8 cellular contexts compared by ENCODE assay signal in the genomic region with DNA sequence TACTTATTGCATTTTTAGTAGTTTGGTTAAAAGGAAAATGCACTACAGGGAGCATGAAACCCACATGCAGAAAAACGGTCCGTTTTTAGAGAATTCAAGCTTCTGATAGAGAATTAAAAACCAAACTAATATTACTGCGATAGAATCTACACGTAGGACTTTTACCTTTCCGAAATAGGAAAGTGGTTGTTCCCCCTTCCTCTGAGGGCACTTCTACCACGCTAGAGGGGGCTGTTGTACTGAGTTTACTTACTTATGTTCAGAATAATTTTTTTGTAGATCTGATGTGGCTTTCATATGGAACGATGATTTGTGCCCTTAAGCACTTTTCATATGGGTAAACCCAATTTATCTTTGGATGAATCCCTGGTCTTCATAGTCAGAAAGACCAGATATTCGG.
DNase-seq lines count a peak whose midpoint lies in the region; ATAC-seq and TF ChIP-seq lines count a peak whose summit lies in the region.

No MANE protein-coding gene starts in this region.

- H3K4me3 ChIP-seq in foreskin fibroblast (ENCODE audit: low read depth in 1 of 2, low read length in 2 of 2), result no peak overlapping the region

- ATAC-seq in HG02885 (IDR thresholded peaks at IDR 0.05; ENCODE audit: poor library complexity, unreplicated experiment), result peak; percentile 35
- ATAC-seq in activated T-cell treated with anti-CD3 and anti-CD28 coated beads, Interleukin-2, amount 50 U/mL, for 4 hours, result peak in 1 of 2 donors; percentile 52
- no peak for ATAC-seq in GM19463 (IDR thresholded peaks at IDR 0.05; ENCODE audit: unreplicated experiment)
- no peak for ATAC-seq in GM21576 (IDR thresholded peaks at IDR 0.05; ENCODE audit: unreplicated experiment)

- peak; percentile 88 for TF ChIP-seq CTCF in foreskin fibroblast (IDR thresholded peaks at IDR 0.05; ENCODE audit: low read depth, low read length)

- H3K4me3 Mint-ChIP-seq in activated T-cell treated with anti-CD3 and anti-CD28 coated beads, Interleukin-2, amount 50 U/mL, for 4 hours, result no peak overlapping the region

- H3K36me3 Mint-ChIP-seq in activated T-cell treated with anti-CD3 and anti-CD28 coated beads, Interleukin-2, amount 50 U/mL, for 4 hours (ENCODE audit: insufficient read depth), result no peaks in the 10 kb centered on the region

- DNase-seq in COLO668 (lab: John Stamatoyannopoulos, UW; ENCODE audit: unreplicated experiment) (peak; percentile 14), NCI-H748 treated with DMSO at 0.1 percent for 48 hours (lab: John Stamatoyannopoulos, UW) (peak; percentile 76), foreskin fibroblast (peak; percentile 39 to 80), renal cortical epithelial cell (ENCODE audit: low read depth) (peak; percentile 47)
- DNase-seq in activated T-cell treated with anti-CD3 and anti-CD28 coated beads, Interleukin-2, amount 50 U/mL, for 4 hours, result peak; percentile 30

- H3K4me1 Mint-ChIP-seq in activated T-cell treated with anti-CD3 and anti-CD28 coated beads, Interleukin-2, amount 50 U/mL, for 4 hours (ENCODE audit: low read depth), result no peaks in the 10 kb centered on the region

- no peaks in the 10 kb centered on the region for H3K9me3 Mint-ChIP-seq in activated T-cell treated with anti-CD3 and anti-CD28 coated beads, Interleukin-2, amount 50 U/mL, for 4 hours

- H3K27me3 Mint-ChIP-seq in activated T-cell treated with anti-CD3 and anti-CD28 coated beads, Interleukin-2, amount 50 U/mL, for 4 hours (ENCODE audit: low read depth), result no peaks in the 10 kb centered on the region

Comparison
In these comparisons a context has a peak if more than half of its experiments do, and no peak if none do; other contexts are left out.
1. DNase-seq: peak in every context shown above with its lines; median percentile 76 in NCI-H748 treated with DMSO at 0.1 percent for 48 hours; 60 in foreskin fibroblast; 47 in renal cortical epithelial cell; 30 in activated T-cell treated with anti-CD3 and anti-CD28 coated beads, Interleukin-2, amount 50 U/mL, for 4 hours; 14 in COLO668.